8 cellular contexts compared by ENCODE assay signal in genomic region chr11:66081505-66081904, GRCh38. TPM values are rescaled to one million over a fixed set of nuclear protein-coding genes. Genes with fewer than 3 reads are reported as not detected.
DNase-seq lines count a peak whose midpoint lies in the region; ATAC-seq and TF ChIP-seq lines count a peak whose summit lies in the region.

No MANE protein-coding gene starts in this region.

- H3K36me3 ChIP-seq in skeletal muscle satellite cell (ENCODE audit: insufficient read depth, low read length), result peaks cover 15% of the 10 kb centered on the region

- ATAC-seq in HG02642 (IDR thresholded peaks at IDR 0.05; ENCODE audit: poor library complexity, unreplicated experiment) (peak; percentile 72), HG03095 (IDR thresholded peaks at IDR 0.05; ENCODE audit: unreplicated experiment) (no peak)

- H3K4me3 ChIP-seq in fibroblast of villous mesenchyme (ENCODE audit: low read depth, low read length) (no peak overlapping the region), skeletal muscle satellite cell (ENCODE audit: low read length) (no peak overlapping the region)

- H3K4me2 ChIP-seq in skeletal muscle satellite cell (ENCODE audit: low read length), result peak overlapping the region; percentile 40

- peak overlapping the region; percentile 1 for H3K9ac ChIP-seq in skeletal muscle satellite cell (ENCODE audit: low read depth, low read length)

- no peaks in the 10 kb centered on the region for H3K9me3 ChIP-seq in skeletal muscle satellite cell (replicated peaks; ENCODE audit: low read length)

- H3K27me3 ChIP-seq in skeletal muscle satellite cell (ENCODE audit: control insufficient read depth, insufficient read depth, low read length), result no peaks in the 10 kb centered on the region

- no peak for TF ChIP-seq CTCF in fibroblast of villous mesenchyme (IDR thresholded peaks at IDR 0.05; ENCODE audit: insufficient read depth, low read depth, low read length)

- peaks cover 46% of the 10 kb centered on the region for H3K4me1 ChIP-seq in skeletal muscle satellite cell (ENCODE audit: control insufficient read depth, insufficient read depth, low read length)

- DNase-seq in Daoy (ENCODE audit: low read depth) (peak; percentile 59), NCI-H69 (lab: John Stamatoyannopoulos, UW) (peak; percentile 59), activated T-cell treated with anti-CD3 and anti-CD28 coated beads for 1 hour (ENCODE audit: low read depth) (peak; percentile 59), fibroblast of villous mesenchyme (ENCODE audit: low read depth) (peak; percentile 75), NCI-H1436 treated with DMSO at 0.1 percent for 48 hours (lab: John Stamatoyannopoulos, UW) (no peak)

RNA-seq across cellular contexts. Expression of gene PACS1, which starts 11.4 kb away (rescaled TPM):
- 10.9 and 13.0 TPM in 2 replicates for total RNA-seq in Daoy (2014; rRNA removed; shearing (Covaris generic))
- 36.7 and 41.2 TPM in 2 replicates for total RNA-seq in fibroblast of villous mesenchyme
- 16.4 and 17.0 TPM in 2 replicates for total RNA-seq in skeletal muscle satellite cell (2012; rRNA removed)

RNA-seq across cellular contexts. Expression of gene SF3B2, which starts 29.3 kb away (rescaled TPM):
- 257 and 289 TPM in 2 replicates for total RNA-seq in Daoy (2014; rRNA removed; shearing (Covaris generic))
- 130 and 151 TPM in 2 replicates for total RNA-seq in fibroblast of villous mesenchyme
- 158 and 185 TPM in 2 replicates for total RNA-seq in skeletal muscle satellite cell (2012; rRNA removed)

RNA-seq across cellular contexts. Expression of gene GAL3ST3, which starts 32.5 kb away (rescaled TPM):
- not detected in 2 replicates for total RNA-seq in Daoy (2014; rRNA removed; shearing (Covaris generic))
- total RNA-seq in fibroblast of villous mesenchyme, result under 0.01 TPM in 1 of 2 replicates, not detected in the other
- not detected in 2 replicates for total RNA-seq in skeletal muscle satellite cell (2012; rRNA removed)

RNA-seq across cellular contexts. Expression of gene CATSPER1, which starts 55.2 kb away (rescaled TPM):
- 0.45 and 1.3 TPM in 2 replicates for total RNA-seq in Daoy (2014; rRNA removed; shearing (Covaris generic))
- under 0.01 and 0.43 TPM in 2 replicates for total RNA-seq in fibroblast of villous mesenchyme
- total RNA-seq in skeletal muscle satellite cell (2012; rRNA removed), result 0.44 and 1.0 TPM in 2 replicates
